Comparison of ENCODE assay signal across 8 cellular contexts in the genomic region with DNA sequence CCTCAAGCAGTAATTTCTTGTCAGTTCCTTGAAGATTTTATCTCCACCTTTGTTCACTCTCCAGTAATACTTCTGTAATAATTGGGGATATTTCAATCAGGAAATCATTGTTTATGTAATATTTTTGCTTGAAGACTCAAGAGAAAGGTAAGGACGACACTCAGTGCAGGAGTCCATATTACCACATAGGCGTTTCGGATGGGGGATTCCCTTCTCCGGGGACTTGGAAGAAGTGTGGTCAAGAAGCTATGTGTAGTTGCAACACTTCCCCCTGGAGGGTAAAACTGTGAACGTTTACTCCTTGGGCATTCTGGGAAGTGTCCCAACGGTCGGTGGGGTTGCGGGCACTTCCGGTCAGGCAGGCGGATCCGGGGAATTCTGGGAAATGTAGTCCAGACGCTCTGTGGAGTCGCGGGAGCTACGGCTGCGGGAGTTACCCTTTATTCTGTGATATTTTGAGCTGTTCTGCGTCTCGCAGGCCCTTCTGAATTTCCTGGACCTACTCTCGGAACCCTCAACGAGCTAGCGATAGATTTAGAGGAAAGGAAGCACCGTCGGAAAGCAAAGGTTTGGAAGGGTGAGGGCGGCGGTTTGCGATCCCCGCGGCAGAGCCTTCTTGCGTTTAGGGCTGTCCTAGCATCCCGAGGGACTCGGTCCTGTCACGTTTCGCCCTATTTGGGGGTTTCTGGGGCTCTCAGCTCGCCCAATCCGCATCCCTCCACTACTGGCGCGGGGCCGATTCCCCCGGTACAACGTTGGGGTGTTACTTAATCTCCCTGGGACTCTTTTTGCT. TPM values are rescaled to one million over a fixed set of nuclear protein-coding genes. Genes with fewer than 3 reads are reported as not detected.
DNase-seq lines count a peak whose midpoint lies in the region; ATAC-seq, FAIRE-seq and TF ChIP-seq lines count a peak whose summit lies in the region.

Gene ZNF221, plus strand, starts transcription at position 395 of the 793 bp plus-strand sequence. CDS start 11,499 bp downstream, outside the sequence.

- H3K27me3 Mint-ChIP-seq in activated B cell treated with CpG ODN at 0.5 μM for 24 hours = peaks cover 11% of the 10 kb centered on the region

- peak within 1 kb of the TSS; percentile 82 for H3K4me3 ChIP-seq in ACC112 (ENCODE audit: low read depth, low read length)
- peak within 1 kb of the TSS; percentile 96 for H3K4me3 ChIP-seq in choroid plexus epithelial cell (ENCODE audit: low read depth, low read length)
- peak within 1 kb of the TSS; percentile 98 to 99 for H3K4me3 ChIP-seq in kidney (ENCODE audit: low read length in 2 of 2)

- no peaks in the 10 kb centered on the region for H3K27me3 ChIP-seq in ACC112 (ENCODE audit: insufficient read depth, low read length)

- H3K4me3 Mint-ChIP-seq in activated B cell treated with CpG ODN at 0.5 μM for 24 hours = peak within 1 kb of the TSS; percentile 98

- H3K27ac ChIP-seq in ACC112 (ENCODE audit: low read depth, low read length) = peak within 1 kb of the TSS; percentile 63
- H3K27ac ChIP-seq in kidney (ENCODE audit: low read depth in 2 of 2, low read length in 2 of 2) = peak within 1 kb of the TSS; percentile 47 to 63

- H3K36me3 ChIP-seq in ACC112 (ENCODE audit: insufficient read depth, low read length) = no peaks in the 10 kb centered on the region
- no peaks in the 10 kb centered on the region for H3K36me3 ChIP-seq in kidney (ENCODE audit: control insufficient read depth in 1 of 2, insufficient read depth in 2 of 2, low read length in 2 of 2)

- H3K27ac Mint-ChIP-seq in activated B cell treated with CpG ODN at 0.5 μM for 24 hours = peak within 1 kb of the TSS; percentile 82

- no peaks in the 10 kb centered on the region for H3K79me2 ChIP-seq in ACC112 (ENCODE audit: control insufficient read depth, insufficient read depth, low read length, unreplicated experiment)

- DNase-seq in NCI-H2196 treated with DMSO at 0.1 percent for 48 hours (lab: John Stamatoyannopoulos, UW; ENCODE audit: unreplicated experiment) = peak; percentile 83
- DNase-seq in activated B cell treated with CpG ODN at 0.5 μM for 24 hours = peak; percentile 52
- DNase-seq in choroid plexus epithelial cell (ENCODE audit: low read depth) = peak; percentile 99
- peak; percentile 94 for DNase-seq in kidney
- peak; percentile 47 to 60 (median 56) for DNase-seq in stimulated activated CD4-positive, alpha-beta T cell treated with anti-CD3 and anti-CD28 coated beads, Interleukin-12 subunit alpha, Interleukin-12 subunit beta, amount 100 ng/mL, for 48 hours (ENCODE audit: low read depth in 2 of 3, low spot score in 1 of 3)

- FAIRE-seq in kidney (lab: Jason Lieb, UNC) = no peak

- TF ChIP-seq CTCF in activated B cell treated with CpG ODN at 0.5 μM for 24 hours (IDR thresholded peaks at IDR 0.05) (no peak), choroid plexus epithelial cell (conservative IDR thresholded peaks at IDR 0.05; ENCODE audit: low read depth, low read length) (peak; percentile 47), kidney (IDR thresholded peaks at IDR 0.05; ENCODE audit: borderline replicate concordance, extremely low read depth, insufficient read depth) (peak; percentile 57)

- no peaks in the 10 kb centered on the region for H3K4me1 ChIP-seq in ACC112 (ENCODE audit: control insufficient read depth, insufficient read depth, low read length, unreplicated experiment)
- H3K4me1 ChIP-seq in kidney (ENCODE audit: control insufficient read depth in 1 of 2, insufficient read depth in 1 of 2, low read depth in 1 of 2, low read length in 2 of 2) = no peaks in the 10 kb centered on the region

- POLR2A ChIA-PET in activated B cell treated with CpG ODN at 0.5 μM for 24 hours (lab: Charles Lee) = interaction anchor here (0.9 to 1.7 kb wide), 3 partner anchors 16 to 53 kb away, joined by 3 to 15 read pairs (median 3); partner anchors contain the start of gene ZNF45

- ATAC-seq in GM18861 (IDR thresholded peaks at IDR 0.05; ENCODE audit: unreplicated experiment) (peak; percentile 94), HG03066 (IDR thresholded peaks at IDR 0.05; ENCODE audit: low read depth, unreplicated experiment) (peak; percentile 91), activated B cell treated with CpG ODN at 0.5 μM for 24 hours (ENCODE audit: low read depth) (peak; percentile 91)

- H2AFZ ChIP-seq in ACC112 (ENCODE audit: low read length, unreplicated experiment) = peak within 1 kb of the TSS; percentile 94

- H3K9me3 ChIP-seq in kidney (ENCODE audit: control insufficient read depth in 1 of 2, low read length in 2 of 2) = peaks cover 2 to 39% of the 10 kb centered on the region in 2 donors

- peaks cover 10% of the 10 kb centered on the region for H3K4me1 Mint-ChIP-seq in activated B cell treated with CpG ODN at 0.5 μM for 24 hours

- peaks cover 17% of the 10 kb centered on the region for H3K36me3 Mint-ChIP-seq in activated B cell treated with CpG ODN at 0.5 μM for 24 hours (ENCODE audit: low read depth)

- CTCF ChIA-PET in activated B cell treated with CpG ODN at 0.5 μM for 24 hours (lab: Charles Lee) = interaction anchor here (1.1 to 1.2 kb wide), 2 partner anchors 15 to 144 kb away, joined by 3 read pairs; partner anchors contain the start of genes ZNF224 and ZNF45

- peaks cover 39% of the 10 kb centered on the region for H3K9me3 Mint-ChIP-seq in activated B cell treated with CpG ODN at 0.5 μM for 24 hours

- intact Hi-C loops in activated B cell treated with CpG ODN at 0.5 μM for 24 hours (cut with micrococcal nuclease) = loop anchor here (1.0 to 2.0 kb wide), 2 partner anchors 16 to 52 kb away; partner anchors contain the start of genes ZNF230 and ZNF45
- intact Hi-C loops in kidney (cut with DNase I) = no loop called here

- peak within 1 kb of the TSS; percentile 57 to 82 for H3K9ac ChIP-seq in kidney (ENCODE audit: low read length in 2 of 2)

RNA-seq across cellular contexts. Expression of gene ZNF221, which starts in this region (rescaled TPM):
- total RNA-seq in activated B cell treated with CpG ODN at 0.5 μM for 24 hours (2.6 TPM in 2 replicates), kidney (6.2 TPM)
- polyA plus RNA-seq in kidney (ENCODE audit: insufficient read depth, low read depth, low replicate concordance) = 0.54 TPM

Comparison
In these comparisons a context has a peak if more than half of its experiments do, and no peak if none do; other contexts are left out.
1. Peak in every context shown above with its lines: DNase-seq, ATAC-seq, H3K4me3 ChIP-seq and H3K27ac ChIP-seq.